In genomic region chr19:44284968-44285367, GRCh38 we compare ENCODE assay signal across 23 cellular contexts. TPM values are rescaled to one million over a fixed set of nuclear protein-coding genes. Genes with fewer than 3 reads are reported as not detected.
DNase-seq lines count a peak whose midpoint lies in the region; ATAC-seq and TF ChIP-seq lines count a peak whose summit lies in the region.
"Had no signal": no experiment of that assay in that cellular context is flagged by ENCODE, and none has a peak within 500 bp of the region (broad histone marks: within the 10 kb centered on the region; RNA-seq: fewer than 3 reads in every experiment).

No MANE protein-coding gene starts in this region.

- TF ChIP-seq CTCF in fibroblast of villous mesenchyme (IDR thresholded peaks at IDR 0.05; ENCODE audit: insufficient read depth, low read depth, low read length): no peak
- TF ChIP-seq CTCF in mesothelial cell of epicardium (IDR thresholded peaks at IDR 0.05; ENCODE audit: unreplicated experiment): no peak
- no peak for TF ChIP-seq CTCF in smooth muscle cell (IDR thresholded peaks at IDR 0.05; ENCODE audit: borderline replicate concordance, insufficient read depth, poor library complexity, severe bottlenecking)

- peak overlapping the region; percentile 17 for H3K4me2 ChIP-seq in smooth muscle cell
- H3K4me2 ChIP-seq: A549; BLaER1 treated with 17β-estradiol and CSF1 and Interleukin-3, amounts not matched to agents 10 nM and 100 nM had no signal

- H4K20me1 ChIP-seq in smooth muscle cell (ENCODE audit: low read depth): no peaks in the 10 kb centered on the region
- H4K20me1 ChIP-seq: BLaER1 treated with 17β-estradiol and CSF1 and Interleukin-3, amounts not matched to agents 10 nM and 100 nM had no signal

- no peak overlapping the region for H3K4me3 Mint-ChIP-seq in mesothelial cell of epicardium
- H3K4me3 Mint-ChIP-seq: CD14-positive monocyte; CD4-positive, alpha-beta T cell; CD8-positive, alpha-beta memory T cell had no signal

- no peaks in the 10 kb centered on the region for H3K27me3 ChIP-seq in smooth muscle cell (ENCODE audit: low read depth)
- H3K27me3 ChIP-seq: BE2C; BLaER1 treated with 17β-estradiol and CSF1 and Interleukin-3, amounts not matched to agents 10 nM and 100 nM had no signal

- WGBS in smooth muscle cell (ENCODE audit: low lambda C conversion rate): 41% methylated on average over 4 of the region's 4 CpGs

- no peaks in the 10 kb centered on the region for H3K27me3 Mint-ChIP-seq in mesothelial cell of epicardium (ENCODE audit: low read depth)
- H3K27me3 Mint-ChIP-seq: CD4-positive, alpha-beta T cell; CD8-positive, alpha-beta memory T cell had no signal

- no peaks in the 10 kb centered on the region for H3K9me3 ChIP-seq in smooth muscle cell (replicated peaks; ENCODE audit: low read depth)
- H3K9me3 ChIP-seq: BE2C had no signal

- no peaks in the 10 kb centered on the region for H3K4me1 ChIP-seq in smooth muscle cell (ENCODE audit: low read depth)
- H3K4me1 ChIP-seq: A549; BE2C; BLaER1 treated with 17β-estradiol and CSF1 and Interleukin-3, amounts not matched to agents 10 nM and 100 nM had no signal

- H3K9ac ChIP-seq in smooth muscle cell (ENCODE audit: low read depth): no peak overlapping the region
- H3K9ac ChIP-seq: BLaER1 treated with 17β-estradiol and CSF1 and Interleukin-3, amounts not matched to agents 10 nM and 100 nM; GM23248 had no signal

- H3K4me3 ChIP-seq in fibroblast of villous mesenchyme (ENCODE audit: low read depth, low read length) (no peak overlapping the region), smooth muscle cell (no peak overlapping the region)
- H3K4me3 ChIP-seq: A549; BLaER1 treated with 17β-estradiol and CSF1 and Interleukin-3, amounts not matched to agents 10 nM and 100 nM; GM23248 had no signal

- H3K27ac ChIP-seq in smooth muscle cell (ENCODE audit: low read depth): no peak overlapping the region
- H3K27ac ChIP-seq: A549; BLaER1 treated with 17β-estradiol and CSF1 and Interleukin-3, amounts not matched to agents 10 nM and 100 nM; GM23248 had no signal

- peak overlapping the region; percentile 10 for H3K27ac Mint-ChIP-seq in mesothelial cell of epicardium
- H3K27ac Mint-ChIP-seq: CD14-positive monocyte; CD4-positive, alpha-beta T cell; CD8-positive, alpha-beta memory T cell had no signal

- no peak overlapping the region for H2AFZ ChIP-seq in smooth muscle cell (ENCODE audit: low read depth)
- H2AFZ ChIP-seq: GM23248 had no signal

- no peak for ATAC-seq in GM21423 (IDR thresholded peaks at IDR 0.05; ENCODE audit: unreplicated experiment)
- ATAC-seq: A549 had no signal

- peaks cover 9% of the 10 kb centered on the region for H3K4me1 Mint-ChIP-seq in mesothelial cell of epicardium
- H3K4me1 Mint-ChIP-seq: CD14-positive monocyte; CD8-positive, alpha-beta memory T cell had no signal

- no peaks in the 10 kb centered on the region for H3F3A ChIP-seq in smooth muscle cell (ENCODE audit: low read depth)

- peaks cover 65% of the 10 kb centered on the region for H3K36me3 Mint-ChIP-seq in mesothelial cell of epicardium

- DNase-seq in SK-N-DZ (ENCODE audit: low spot score): peak; percentile 78
- peak; percentile 79 for DNase-seq in fibroblast of villous mesenchyme (ENCODE audit: low read depth)
- no peak for DNase-seq in mesothelial cell of epicardium (ENCODE audit: low spot score in 2 of 2, unreplicated experiment in 2 of 2)
- DNase-seq in smooth muscle cell (lab: John Stamatoyannopoulos, UW; ENCODE audit: unreplicated experiment): no peak
- DNase-seq in DMS53 (lab: John Stamatoyannopoulos, UW): no peak
- DNase-seq in NCI-H2107 treated with DMSO at 0.1 percent for 48 hours (lab: John Stamatoyannopoulos, UW; ENCODE audit: unreplicated experiment): no peak
- DNase-seq: 8988T; ACHN; AML-193; BE2C; CD4-positive, alpha-beta T cell; CD8-positive, alpha-beta memory T cell; DMS 273 treated with DMSO at 0.1 percent for 48 hours; DMS79 treated with DMSO at 0.1 percent for 48 hours; GF-D8; GM23248; H7; HCEC 1CT had no signal

- peaks cover 22% of the 10 kb centered on the region for H3K36me3 ChIP-seq in smooth muscle cell (ENCODE audit: low read depth)

- no peaks in the 10 kb centered on the region for H3K79me2 ChIP-seq in smooth muscle cell (ENCODE audit: low read depth)

- peaks cover 72% of the 10 kb centered on the region for H3K9me3 Mint-ChIP-seq in mesothelial cell of epicardium

RNA-seq across cellular contexts. Expression of gene ZNF235, which starts 19.9 kb away (rescaled TPM):
- polyA plus RNA-seq in SK-N-DZ (2014; cell fraction: cytosol; rRNA removed): 4.7 and 4.8 TPM in 2 replicates
- polyA plus RNA-seq in SK-N-DZ (2014; cell fraction: nucleus; rRNA removed): 7.8 and 8.4 TPM in 2 replicates
- total RNA-seq in fibroblast of villous mesenchyme (4.8 and 8.2 TPM in 2 replicates), mesothelial cell of epicardium (12.5 to 14.0 TPM (median 13.2 TPM) in 3 replicates), smooth muscle cell (0.85 and 5.5 TPM in 2 replicates)
- polyA plus RNA-seq in smooth muscle cell: 1.3 and 1.5 TPM in 2 replicates

RNA-seq across cellular contexts. Expression of gene ZNF233, which starts 25.3 kb away (rescaled TPM):
- polyA plus RNA-seq in SK-N-DZ (2014; cell fraction: cytosol; rRNA removed): 0.23 and 0.85 TPM in 2 replicates
- polyA plus RNA-seq in SK-N-DZ (2014; cell fraction: nucleus; rRNA removed): 0.58 and 1.2 TPM in 2 replicates
- 0.32 and 2.2 TPM in 2 replicates for total RNA-seq in fibroblast of villous mesenchyme
- total RNA-seq in mesothelial cell of epicardium: 2.6 to 3.9 TPM (median 3.1 TPM) in 3 replicates
- total RNA-seq in smooth muscle cell: 1.6 TPM in 1 of 2 replicates, not detected in the other
- 0.72 and 0.86 TPM in 2 replicates for polyA plus RNA-seq in smooth muscle cell
- total RNA-seq: G401 had no signal

Comparison
In these comparisons a context has a peak if more than half of its experiments do, and no peak if none do; other contexts are left out.
1. DNase-seq: peak in SK-N-DZ (single experiment) and fibroblast of villous mesenchyme (single experiment); none in mesothelial cell of epicardium (0 of 2), smooth muscle cell (single experiment), DMS53 (single experiment) and NCI-H2107 treated with DMSO at 0.1 percent for 48 hours (single experiment).